ENCODE assay signal across 8 cellular contexts in genomic region chr7:91940572-91941341, GRCh38. TPM values are rescaled to one million over a fixed set of nuclear protein-coding genes. Genes with fewer than 3 reads are reported as not detected.
DNase-seq lines count a peak whose midpoint lies in the region; ATAC-seq and TF ChIP-seq lines count a peak whose summit lies in the region.

Gene AKAP9 (plus strand): TSS chr7:91940862. CDS start chr7:91941100, 238 bp downstream.

- no peaks in the 10 kb centered on the region for H3K9me3 ChIP-seq in adipocyte (ENCODE audit: control insufficient read depth, low read length)
- no peaks in the 10 kb centered on the region for H3K9me3 ChIP-seq in heart right ventricle
- no peaks in the 10 kb centered on the region for H3K9me3 ChIP-seq in prostate gland

- TF ChIP-seq CTCF in GM12864 (IDR thresholded peaks at IDR 0.05; ENCODE audit: low read depth, low read length, missing control alignments) (no peak), heart right ventricle (IDR thresholded peaks at IDR 0.05) (peak in 1 of 9 donors; percentile 7), prostate gland (IDR thresholded peaks at IDR 0.05) (no peak)

- no peaks in the 10 kb centered on the region for H3K27me3 ChIP-seq in adipocyte (replicated peaks; ENCODE audit: control insufficient read depth, insufficient read depth, low read length)
- no peaks in the 10 kb centered on the region for H3K27me3 ChIP-seq in heart right ventricle
- no peaks in the 10 kb centered on the region for H3K27me3 ChIP-seq in prostate gland (replicated peaks; ENCODE audit: insufficient read depth)

- H3K36me3 ChIP-seq in adipocyte (ENCODE audit: control insufficient read depth, insufficient read depth, low read length, severe bottlenecking) (no peaks in the 10 kb centered on the region), heart right ventricle (no peaks in the 10 kb centered on the region), prostate gland (no peaks in the 10 kb centered on the region)

- ATAC-seq in HG02588 (IDR thresholded peaks at IDR 0.05; ENCODE audit: unreplicated experiment) (peak; percentile 95), heart right ventricle (peak; percentile 95 to 98 (median 96))

- 0 to 1% methylated on average over 57 to 59 of the region's 59 CpGs for WGBS in heart right ventricle, 2 donors
- WGBS in prostate gland: 1% methylated on average over 45 of the region's 59 CpGs

- H3K9ac ChIP-seq in adipocyte (ENCODE audit: low read length): peak within 1 kb of the TSS; percentile 94

- intact Hi-C loops in heart right ventricle (cut with DNase I): loop anchor here in 3 of 10 donors (2.0 to 10.0 kb wide), 3 partner anchors 58 to 114 kb away; partner anchors contain the start of gene MTERF1 (in 2 of the 3)
- intact Hi-C loops in prostate gland (cut with DNase I): loop anchor here (2.0 kb wide), 1 partner anchor 194 kb away; the partner anchor contains the start of gene CYP51A1

- TF ChIP-seq POLR2A in prostate gland (IDR thresholded peaks at IDR 0.05): peak; percentile 93

- peaks cover 30% of the 10 kb centered on the region for H3K4me1 ChIP-seq in adipocyte (ENCODE audit: control insufficient read depth, insufficient read depth, low read length)
- peaks cover 0 to 41% (median 24%) of the 10 kb centered on the region in 9 donors for H3K4me1 ChIP-seq in heart right ventricle
- H3K4me1 ChIP-seq in prostate gland (replicated peaks): no peaks in the 10 kb centered on the region

- H3K27ac ChIP-seq in heart right ventricle: peak within 1 kb of the TSS; percentile 85 to 98 (median 93)
- peak within 1 kb of the TSS; percentile 92 to 93 for H3K27ac ChIP-seq in prostate gland

- DNase-seq in GM12864 (ENCODE audit: low read depth): peak; percentile 58
- DNase-seq in NCI-H1092 (lab: John Stamatoyannopoulos, UW): peak; percentile 87
- peak; percentile 82 for DNase-seq in T follicular helper cell (ENCODE audit: low read depth)
- peak; percentile 92 for DNase-seq in adipocyte (ENCODE audit: low read depth)
- peak; percentile 89 to 90 for DNase-seq in heart right ventricle
- peak; percentile 92 for DNase-seq in prostate gland (ENCODE audit: low spot score)
- DNase-seq in ureter (ENCODE audit: low spot score): peak; percentile 91

- H3K4me3 ChIP-seq in GM12864 (ENCODE audit: low read depth, low read length): peak within 1 kb of the TSS; percentile 84
- H3K4me3 ChIP-seq in adipocyte (ENCODE audit: low read length): peak within 1 kb of the TSS; percentile 91
- peak within 1 kb of the TSS; percentile 57 to 94 (median 79) for H3K4me3 ChIP-seq in heart right ventricle
- H3K4me3 ChIP-seq in prostate gland: peak within 1 kb of the TSS; percentile 65 to 67

RNA-seq across cellular contexts. Expression of gene AKAP9, which starts in this region (rescaled TPM):
- total RNA-seq in heart right ventricle: 10 to 100 TPM; 35.8 to 62.3 (median 49.7) TPM
- polyA plus RNA-seq in heart right ventricle: 10 to 100 TPM in 1 of 2 donors, 1 to 10 TPM in 1; 5.9 to 34.4 TPM
- total RNA-seq in prostate gland: 10 to 100 TPM; 61.8 to 80.1 TPM
- total RNA-seq in ureter: 88.2 TPM

Comparison
In these comparisons a context has a peak if more than half of its experiments do, and no peak if none do; other contexts are left out.
1. Peak in every context shown above with its lines: DNase-seq, ATAC-seq, H3K4me3 ChIP-seq and H3K27ac ChIP-seq.